ENCODE assay signal across 1 cellular context in genomic region chr6:43809417-43810305, GRCh38.
TF ChIP-seq lines count a peak whose summit lies in the region.

No MANE protein-coding gene starts in this region.

TF ChIP-seq in H1, 55 proteins besides CTCF, POLR2A, EP300 and RAD21 (continued from another document):
- TF ChIP-seq RFX5 (IDR thresholded peaks at IDR 0.05; ENCODE audit: borderline replicate concordance, low read depth, low read length), result no peak
- TF ChIP-seq EGR1 (IDR thresholded peaks at IDR 0.05; ENCODE audit: borderline replicate concordance, low read depth, low read length), result no peak
- no peak for TF ChIP-seq CREB1 (IDR thresholded peaks at IDR 0.05)
- TF ChIP-seq SRF (IDR thresholded peaks at IDR 0.05; ENCODE audit: low read depth, low read length), result no peak
- TF ChIP-seq KDM4A (IDR thresholded peaks at IDR 0.05; ENCODE audit: low read depth, low read length, severe bottlenecking), result no peak
- TF ChIP-seq CBX5 (IDR thresholded peaks at IDR 0.05; ENCODE audit: low read depth, low read length), result no peak
- no peak for TF ChIP-seq JUN (IDR thresholded peaks at IDR 0.05; ENCODE audit: low read depth, low read length)
- no peak for TF ChIP-seq ATF2 (IDR thresholded peaks at IDR 0.05; ENCODE audit: low read length)
